In genomic region chr5:112933651-112934365, GRCh38 we compare ENCODE assay signal across 20 cellular contexts. TPM values are rescaled to one million over a fixed set of nuclear protein-coding genes. Genes with fewer than 3 reads are reported as not detected.
DNase-seq lines count a peak whose midpoint lies in the region; ATAC-seq and TF ChIP-seq lines count a peak whose summit lies in the region.
"Had no signal": no experiment of that assay in that cellular context is flagged by ENCODE, and none has a peak within 500 bp of the region (broad histone marks: within the 10 kb centered on the region; RNA-seq: fewer than 3 reads in every experiment).

No MANE protein-coding gene starts in this region.

- no TSS peak for BruUV-seq in MCF 10A (replicated peaks; lab: Mats Ljungman, UMichigan)

- no peaks in the 10 kb centered on the region for H3K4me1 Mint-ChIP-seq in MCF 10A (ENCODE audit: insufficient read depth, unreplicated experiment)

- no peak overlapping the region for H3K27ac ChIP-seq in gastrocnemius medialis
- H3K27ac ChIP-seq: hepatocyte, KMS-11, left ventricle myocardium inferior had no signal

- no peak overlapping the region for H3K4me3 Mint-ChIP-seq in MCF 10A (ENCODE audit: unreplicated experiment)
- H3K4me3 Mint-ChIP-seq: activated CD4-positive, alpha-beta T cell treated with anti-CD3 and anti-CD28 coated beads, Interleukin-2, amount 10 ng/mL, durations not matched to agents 7 days and 5 days; effector memory CD8-positive, alpha-beta T cell; naive thymus-derived CD8-positive, alpha-beta T cell had no signal

- POLR2A ChIA-PET in MCF 10A (lab: Yijun Ruan, JAX) = interaction anchor here (0.8 to 0.9 kb wide), 2 partner anchors 9 to 14 kb away, joined by 3 to 4 read pairs; no protein-coding TSS in a partner anchor

- in situ Hi-C loops in gastrocnemius medialis (cut with MboI; ENCODE audit: low sequenced_read_pairs in 4 of 4) = loop anchor here in 1 of 4 donors (25.0 kb wide), 1 partner anchor 372 kb away; no protein-coding TSS in a partner anchor

- CTCF ChIA-PET in MCF 10A (lab: Yijun Ruan, JAX) = interaction anchor here (0.6 kb wide), 1 partner anchor 10 kb away, joined by 4 read pairs; no protein-coding TSS in a partner anchor

- no peaks in the 10 kb centered on the region for H3K36me3 ChIP-seq in gastrocnemius medialis
- H3K36me3 ChIP-seq: left ventricle myocardium inferior had no signal

- no peaks in the 10 kb centered on the region for H3K27me3 Mint-ChIP-seq in MCF 10A (ENCODE audit: insufficient read depth, unreplicated experiment)
- H3K27me3 Mint-ChIP-seq: activated CD4-positive, alpha-beta T cell treated with anti-CD3 and anti-CD28 coated beads, Interleukin-2, amount 10 ng/mL, durations not matched to agents 7 days and 5 days; effector memory CD8-positive, alpha-beta T cell; naive thymus-derived CD8-positive, alpha-beta T cell had no signal

- H3K4me3 ChIP-seq in AG10803 (ENCODE audit: low read length) (no peak overlapping the region), gastrocnemius medialis (no peak overlapping the region)
- H3K4me3 ChIP-seq: hepatocyte, left ventricle myocardium inferior had no signal

- no peaks in the 10 kb centered on the region for H3K9me3 Mint-ChIP-seq in MCF 10A (ENCODE audit: unreplicated experiment)
- H3K9me3 Mint-ChIP-seq: effector memory CD8-positive, alpha-beta T cell had no signal

- peak; percentile 83 for DNase-seq in AG10803 (ENCODE audit: low read depth)
- peak; percentile 53 for DNase-seq in HS-5 (ENCODE audit: low read depth)
- DNase-seq in MCF 10A (ENCODE audit: unreplicated experiment) = peak; percentile 42
- DNase-seq in myocyte (ENCODE audit: low read depth) = peak; percentile 23
- DNase-seq in gastrocnemius medialis = no peak
- DNase-seq in stimulated activated CD4-positive, alpha-beta T cell treated with anti-CD3 and anti-CD28 coated beads, Interleukin-4, amount 100 ng/mL, for 1 hour = no peak
- DNase-seq in NCI-H2029 treated with DMSO at 0.1 percent for 48 hours (lab: John Stamatoyannopoulos, UW) = no peak
- DNase-seq: activated CD4-positive, alpha-beta T cell treated with anti-CD3 and anti-CD28 coated beads, Interleukin-2, amount 10 ng/mL, durations not matched to agents 7 days and 5 days; activated gamma-delta T cell treated with Interleukin-2 at 50 U/mL for 16 hours; effector memory CD8-positive, alpha-beta T cell; GDM1; GOT3; left ventricle myocardium inferior; naive thymus-derived CD8-positive, alpha-beta T cell; NCI-H187; NCI-H526; T-helper 2 cell had no signal

- no peak overlapping the region for H3K27ac Mint-ChIP-seq in MCF 10A (ENCODE audit: low read depth, unreplicated experiment)
- H3K27ac Mint-ChIP-seq: activated CD4-positive, alpha-beta T cell treated with anti-CD3 and anti-CD28 coated beads, Interleukin-2, amount 10 ng/mL, durations not matched to agents 7 days and 5 days had no signal

- no peaks in the 10 kb centered on the region for H3K36me3 Mint-ChIP-seq in MCF 10A (ENCODE audit: insufficient read depth, unreplicated experiment)
- H3K36me3 Mint-ChIP-seq: naive thymus-derived CD8-positive, alpha-beta T cell had no signal

- peaks cover 0 to 4% of the 10 kb centered on the region in 2 donors for H3K4me1 ChIP-seq in gastrocnemius medialis

- no peaks in the 10 kb centered on the region for H3K27me3 ChIP-seq in gastrocnemius medialis
- H3K27me3 ChIP-seq: hepatocyte had no signal

- TF ChIP-seq POLR2A in gastrocnemius medialis (IDR thresholded peaks at IDR 0.05) = no peak

- intact Hi-C loops in MCF 10A (cut with micrococcal nuclease) = no loop called here
- intact Hi-C loops in gastrocnemius medialis (cut with DNase I; ENCODE audit: low total_unique reads) = no loop called here

- TF ChIP-seq CTCF in AG10803 (conservative IDR thresholded peaks at IDR 0.05; ENCODE audit: low read length) (no peak), MCF 10A (IDR thresholded peaks at IDR 0.05; ENCODE audit: unreplicated experiment) (no peak), gastrocnemius medialis (IDR thresholded peaks at IDR 0.05 in 4 of 5, conservative IDR thresholded peaks at IDR 0.05 in 1 of 5) (no peak)

- H3K9me3 ChIP-seq in gastrocnemius medialis = no peaks in the 10 kb centered on the region
- H3K9me3 ChIP-seq: left ventricle myocardium inferior had no signal

- no peak for ATAC-seq in GM18511 (IDR thresholded peaks at IDR 0.05; ENCODE audit: unreplicated experiment)
- no peak for ATAC-seq in gastrocnemius medialis
- ATAC-seq: effector memory CD8-positive, alpha-beta T cell; naive thymus-derived CD8-positive, alpha-beta T cell had no signal

RNA-seq across cellular contexts. Expression of gene REEP5, which starts 11.8 kb away (rescaled TPM):
- total RNA-seq in MCF 10A (2022) = 64.8 and 65.2 TPM in 2 replicates
- total RNA-seq in myocyte = 47.3 and 58.5 TPM in 2 replicates
- 141 TPM for polyA plus RNA-seq in myocyte (2012)
- total RNA-seq in gastrocnemius medialis = 100 to 1,000 TPM in 2 of 4 donors, 10 to 100 TPM in 2; 67.2 to 116 (median 89.9) TPM

RNA-seq across cellular contexts. Expression of gene DCP2, which starts 42.8 kb away (rescaled TPM):
- 32.7 and 34.1 TPM in 2 replicates for total RNA-seq in MCF 10A (2022)
- 34.0 and 64.7 TPM in 2 replicates for total RNA-seq in myocyte
- 8.8 TPM for polyA plus RNA-seq in myocyte (2012)
- 10 to 100 TPM in 3 of 4 donors, 1 to 10 TPM in 1; 9.8 to 30.9 (median 27.2) TPM for total RNA-seq in gastrocnemius medialis

Comparison
In these comparisons a context has a peak if more than half of its experiments do, and no peak if none do; other contexts are left out.
1. DNase-seq: peak in AG10803 (single experiment), HS-5 (single experiment), MCF 10A (single experiment) and myocyte (single experiment); none in gastrocnemius medialis (0 of 2), stimulated activated CD4-positive, alpha-beta T cell treated with anti-CD3 and anti-CD28 coated beads, Interleukin-4, amount 100 ng/mL, for 1 hour (single experiment) and NCI-H2029 treated with DMSO at 0.1 percent for 48 hours (single experiment).